Comparison of ENCODE assay signal across 17 cellular contexts in the genomic region with DNA sequence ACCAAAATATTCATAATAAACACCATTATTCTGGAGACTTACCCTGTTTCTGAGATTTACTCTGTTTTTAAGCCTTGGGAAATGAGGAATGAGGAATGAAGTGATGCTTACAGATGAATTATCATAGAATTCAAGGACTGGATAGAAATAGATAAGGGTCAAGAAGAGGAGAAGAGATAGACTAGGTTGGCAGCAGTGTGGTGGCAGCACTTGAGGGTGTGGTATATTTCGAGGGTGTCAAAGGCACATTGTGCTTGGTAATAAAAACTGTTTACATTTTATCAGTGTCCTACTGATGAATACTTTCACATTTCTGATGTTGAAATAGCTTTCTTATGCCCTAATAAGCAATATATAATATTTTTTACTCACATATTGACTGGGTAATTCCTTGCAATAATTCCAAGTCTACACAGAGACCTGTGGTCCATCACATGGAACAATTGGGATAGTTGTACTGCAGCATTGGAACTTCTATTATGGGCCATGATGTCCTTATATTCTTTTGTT. TPM values are rescaled to one million over a fixed set of nuclear protein-coding genes. Genes with fewer than 3 reads are reported as not detected.
DNase-seq lines count a peak whose midpoint lies in the region; ATAC-seq, FAIRE-seq and TF ChIP-seq lines count a peak whose summit lies in the region.
"Had no signal": no experiment of that assay in that cellular context is flagged by ENCODE, and none has a peak within 500 bp of the region (broad histone marks: within the 10 kb centered on the region; RNA-seq: fewer than 3 reads in every experiment).

No MANE protein-coding gene starts in this region.

- H2AFZ ChIP-seq in endothelial cell of umbilical vein (ENCODE audit: low read depth, low read length) = no peak overlapping the region

- H3K27me3 ChIP-seq in endothelial cell of umbilical vein (ENCODE audit: control insufficient read depth in 2 of 2, insufficient read depth in 2 of 2, low read length in 2 of 2) = no peaks in the 10 kb centered on the region
- H3K27me3 ChIP-seq in muscle layer of duodenum (ENCODE audit: low read depth, low read length) = no peaks in the 10 kb centered on the region
- no peaks in the 10 kb centered on the region for H3K27me3 ChIP-seq in upper lobe of left lung
- H3K27me3 ChIP-seq: Peyer's patch, sigmoid colon had no signal

- no peak for TF ChIP-seq EP300 in upper lobe of left lung (IDR thresholded peaks at IDR 0.05)

- dilution Hi-C loops in endothelial cell of umbilical vein (cut with MboI; ENCODE audit: extremely low pct_ligation_motif_present, low sequenced_read_pairs) = no loop called here

- H3K9me1 ChIP-seq in endothelial cell of umbilical vein (replicated peaks; ENCODE audit: control insufficient read depth, extremely low read depth, insufficient read depth, low read length) = no peaks in the 10 kb centered on the region

- H3K4me3 ChIP-seq in WI38 (ENCODE audit: low read depth, low read length) (peak overlapping the region; percentile 91), endothelial cell of umbilical vein (replicated peaks in 1 of 3; ENCODE audit: insufficient read depth in 1 of 3, low read depth in 1 of 3, low read length in 3 of 3) (peak overlapping the region; percentile 82 to 95 (median 87)), muscle layer of duodenum (ENCODE audit: low read depth in 1 of 2, low read length in 2 of 2) (peak overlapping the region; percentile 34 to 52), upper lobe of left lung (peak overlapping the region; percentile 6 to 56 (median 48))

- H3K9ac ChIP-seq in endothelial cell of umbilical vein (replicated peaks; ENCODE audit: extremely low read depth, insufficient read depth, low read length) = peak overlapping the region; percentile 98

- TF ChIP-seq POLR2A in endothelial cell of umbilical vein (IDR thresholded peaks at IDR 0.05; ENCODE audit: low read depth, low read length) = no peak
- TF ChIP-seq POLR2A in upper lobe of left lung (IDR thresholded peaks at IDR 0.05) = no peak

- H3K4me1 ChIP-seq in endothelial cell of umbilical vein (ENCODE audit: control insufficient read depth, extremely low read depth, insufficient read depth, low read length) (peaks cover 69% of the 10 kb centered on the region), muscle layer of duodenum (ENCODE audit: control insufficient read depth in 1 of 2, insufficient read depth in 2 of 2, low read length in 2 of 2) (peaks cover 3% of the 10 kb centered on the region in 2 donors), upper lobe of left lung (peaks cover 10 to 33% (median 22%) of the 10 kb centered on the region in 4 donors)

- H3K9me3 ChIP-seq in endothelial cell of umbilical vein (replicated peaks; ENCODE audit: control insufficient read depth, insufficient read depth, low read length) (no peaks in the 10 kb centered on the region), muscle layer of duodenum (ENCODE audit: control insufficient read depth in 1 of 2, low read length in 2 of 2) (no peaks in the 10 kb centered on the region), upper lobe of left lung (no peaks in the 10 kb centered on the region)
- H3K9me3 ChIP-seq: Peyer's patch, sigmoid colon had no signal

- CTCF ChIA-PET in endothelial cell of umbilical vein (lab: Charles Lee) = interaction anchor here (1.0 to 7.5 kb wide), 4 partner anchors 16 to 38 kb away, joined by 3 to 45 read pairs (median 10); no protein-coding TSS in a partner anchor

- ATAC-seq in upper lobe of left lung (ENCODE audit: low FRiP score in 2 of 2) = no peak
- ATAC-seq in GM18498 (IDR thresholded peaks at IDR 0.05; ENCODE audit: unreplicated experiment) = no peak
- ATAC-seq: stimulated activated naive CD8-positive, alpha-beta T cell treated with anti-CD3 and anti-CD28 coated beads, Interleukin-15, Interleukin-2, amounts not matched to agents 100 U/mL and 50 U/mL, for 24 hours had no signal

- DNase-seq in endothelial cell of umbilical vein (ENCODE audit: low read depth, low spot score) (peak; percentile 46), upper lobe of left lung (no peak), type B pancreatic cell (ENCODE audit: extremely low spot score, unreplicated experiment) (no peak), GOT3 (lab: John Stamatoyannopoulos, UW) (no peak)
- DNase-seq: activated CD4-positive, CD25-positive, alpha-beta regulatory T cell treated with anti-CD3 and anti-CD28 coated beads, Interleukin-2, amount 50 U/mL, for 72 hours; activated naive CD4-positive, alpha-beta T cell treated with anti-CD3 and anti-CD28 coated beads, Interleukin-2, amount 50 U/mL, for 16 hours; CD4-positive, alpha-beta memory T cell; EL; NCI-H187 treated with DMSO at 0.1 percent for 48 hours; NCI-H526; Peyer's patch; sigmoid colon; stimulated activated naive CD8-positive, alpha-beta T cell treated with anti-CD3 and anti-CD28 coated beads, Interleukin-15, Interleukin-2, amounts not matched to agents 100 U/mL and 50 U/mL, for 24 hours had no signal

- no peak for FAIRE-seq in endothelial cell of umbilical vein (lab: Jason Lieb, UNC)

- peaks cover 0 to 9% of the 10 kb centered on the region in 2 experiments for H3K36me3 ChIP-seq in endothelial cell of umbilical vein (ENCODE audit: control insufficient read depth in 2 of 2, extremely low read depth in 1 of 2, insufficient read depth in 2 of 2, low read length in 2 of 2)
- no peaks in the 10 kb centered on the region for H3K36me3 ChIP-seq in muscle layer of duodenum (ENCODE audit: control insufficient read depth in 1 of 2, insufficient read depth in 2 of 2, low read length in 2 of 2)
- H3K36me3 ChIP-seq in upper lobe of left lung = no peaks in the 10 kb centered on the region
- H3K36me3 ChIP-seq: Peyer's patch, sigmoid colon had no signal

- no peaks in the 10 kb centered on the region for H3K27me3 Mint-ChIP-seq in type B pancreatic cell

- H3K4me2 ChIP-seq in endothelial cell of umbilical vein (ENCODE audit: insufficient read depth, low read length) = peak overlapping the region; percentile 86

- no peak overlapping the region for H3K27ac Mint-ChIP-seq in type B pancreatic cell
- H3K27ac Mint-ChIP-seq: CD4-positive, alpha-beta memory T cell had no signal

- no TSS peak for BruUV-seq in endothelial cell of umbilical vein (replicated peaks; lab: Mats Ljungman, UMichigan)

- peaks cover 4% of the 10 kb centered on the region for H3K9me3 Mint-ChIP-seq in type B pancreatic cell
- H3K9me3 Mint-ChIP-seq: neural crest cell had no signal

- no peaks in the 10 kb centered on the region for H3K36me3 Mint-ChIP-seq in type B pancreatic cell
- H3K36me3 Mint-ChIP-seq: CD4-positive, alpha-beta memory T cell had no signal

- H3K27ac ChIP-seq in endothelial cell of umbilical vein (ENCODE audit: insufficient read depth, low read depth, low read length) (peak overlapping the region; percentile 30), muscle layer of duodenum (ENCODE audit: low read length) (peak overlapping the region; percentile 45), upper lobe of left lung (peak overlapping the region; percentile 57 to 86 (median 82))

- 32 to 52% methylated on average over 1 of the region's 1 CpG for WGBS in upper lobe of left lung, 2 donors

- intact Hi-C loops in endothelial cell of umbilical vein (cut with micrococcal nuclease) = loop anchor here (5.0 kb wide), 2 partner anchors 104 to 289 kb away; a partner anchor contains a TSS

- H3K4me1 Mint-ChIP-seq in type B pancreatic cell (ENCODE audit: unreplicated experiment) = peaks cover 9% of the 10 kb centered on the region

- no peak overlapping the region for H3K4me3 Mint-ChIP-seq in type B pancreatic cell
- H3K4me3 Mint-ChIP-seq: CD4-positive, alpha-beta memory T cell had no signal

- H4K20me1 ChIP-seq in endothelial cell of umbilical vein (replicated peaks; ENCODE audit: control insufficient read depth, extremely low read depth, insufficient read depth, low read length) = no peaks in the 10 kb centered on the region

- peaks cover 67% of the 10 kb centered on the region for H3K79me2 ChIP-seq in endothelial cell of umbilical vein (ENCODE audit: control insufficient read depth, insufficient read depth, low read length)

- POLR2A ChIA-PET in endothelial cell of umbilical vein (lab: Charles Lee) = interaction anchor here (0.9 to 2.9 kb wide), 2 partner anchors 19 to 51 kb away, joined by 3 to 13 read pairs; no protein-coding TSS in a partner anchor

- no peak for TF ChIP-seq CTCF in WI38 (IDR thresholded peaks at IDR 0.05; ENCODE audit: low read depth, low read length)
- TF ChIP-seq CTCF in endothelial cell of umbilical vein (IDR thresholded peaks at IDR 0.05; ENCODE audit: extremely low read depth in 1 of 2, insufficient read depth in 1 of 2, low read depth in 1 of 2, low read length in 2 of 2) = no peak
- no peak for TF ChIP-seq CTCF in upper lobe of left lung (IDR thresholded peaks at IDR 0.05)
- no peak for TF ChIP-seq CTCF in type B pancreatic cell (conservative IDR thresholded peaks at IDR 0.05)

TF ChIP-seq in endothelial cell of umbilical vein, 7 proteins besides CTCF, POLR2A, EP300 and RAD21:
- no peak for TF ChIP-seq EZH2 (IDR thresholded peaks at IDR 0.05; ENCODE audit: borderline replicate concordance, low read depth, low read length, severe bottlenecking)
- TF ChIP-seq GATA2 (IDR thresholded peaks at IDR 0.05; ENCODE audit: insufficient read depth, insufficient read length, low read depth, low read length) = no peak
- no peak for TF ChIP-seq FOS (IDR thresholded peaks at IDR 0.05; ENCODE audit: borderline replicate concordance, insufficient read depth, low read length)
- TF ChIP-seq, protein P1, sequence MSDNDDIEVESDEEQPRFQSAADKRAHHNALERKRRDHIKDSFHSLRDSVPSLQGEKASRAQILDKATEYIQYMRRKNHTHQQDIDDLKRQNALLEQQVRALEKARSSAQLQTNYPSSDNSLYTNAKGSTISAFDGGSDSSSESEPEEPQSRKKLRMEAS (IDR thresholded peaks at IDR 0.05; ENCODE audit: insufficient read depth, insufficient read length) = no peak
- no peak for TF ChIP-seq MYC (IDR thresholded peaks at IDR 0.05; ENCODE audit: low read depth, low read length)
- no peak for TF ChIP-seq JUN (IDR thresholded peaks at IDR 0.05; ENCODE audit: borderline replicate concordance, insufficient read depth, insufficient read length, low read depth)
- no peak for TF ChIP-seq POLR2AphosphoS5 (IDR thresholded peaks at IDR 0.05; ENCODE audit: insufficient read depth, low read depth, low read length)

RNA-seq across cellular contexts. Expression of a gene that starts 3.4 kb away (rescaled TPM):
- 266 and 286 TPM in 2 replicates for total RNA-seq in endothelial cell of umbilical vein
- polyA plus RNA-seq in endothelial cell of umbilical vein = 138 and 177 TPM in 2 replicates
- 185 and 186 TPM in 2 replicates for polyA plus RNA-seq in endothelial cell of umbilical vein (2011; cell fraction: cytosol; rRNA removed)
- polyA plus RNA-seq in endothelial cell of umbilical vein (2011; cell fraction: nucleus; rRNA removed) = 210 and 230 TPM in 2 replicates
- 245 and 277 TPM in 2 replicates for polyA plus RNA-seq in endothelial cell of umbilical vein (2012)
- polyA minus RNA-seq in endothelial cell of umbilical vein = 332 and 378 TPM in 2 replicates
- polyA minus RNA-seq in endothelial cell of umbilical vein (2011; cell fraction: cytosol; rRNA and poly(A)+ RNA removed) = 21.1 TPM
- polyA minus RNA-seq in endothelial cell of umbilical vein (2011; cell fraction: nucleus; rRNA and poly(A)+ RNA removed) = 645 and 1,049 TPM in 2 replicates
- 100 to 1,000 TPM in 5 of 6 donors, 10 to 100 TPM in 1; 92.3 to 293 (median 243) TPM for total RNA-seq in upper lobe of left lung
- 9.6 and 12.2 TPM in 2 replicates for total RNA-seq in type B pancreatic cell (ENCODE audit: low replicate concordance)
- total RNA-seq: CD4-positive, alpha-beta memory T cell had no signal
- polyA plus RNA-seq: CD4-positive, alpha-beta memory T cell had no signal

Comparison
In these comparisons a context has a peak if more than half of its experiments do, and no peak if none do; other contexts are left out.
1. H3K27ac ChIP-seq: peak in every context shown above with its lines; median percentile 82 in upper lobe of left lung; 45 in muscle layer of duodenum; 30 in endothelial cell of umbilical vein.